21 cellular contexts compared by ENCODE assay signal in genomic region chr14:49189381-49189780, GRCh38.
"Had no signal": no experiment of that assay in that cellular context is flagged by ENCODE, and none has a peak within 500 bp of the region (broad histone marks: within the 10 kb centered on the region; RNA-seq: fewer than 3 reads in every experiment).

No MANE protein-coding gene starts in this region.

- H3K9me3 Mint-ChIP-seq: type B pancreatic cell had no signal

- H3K27ac ChIP-seq: dorsolateral prefrontal cortex, heart right ventricle, left ventricle myocardium inferior, lower lobe of right lung, right atrium auricular region, sigmoid colon, skin epidermis had no signal

- H3K36me3 Mint-ChIP-seq: memory B cell, mesothelial cell of epicardium, naive B cell, type B pancreatic cell had no signal

- H3K9me3 ChIP-seq: right atrium auricular region had no signal

- H3K27me3 ChIP-seq: dorsolateral prefrontal cortex, right atrium auricular region, sigmoid colon had no signal

- DNase-seq: cortex of kidney; dorsolateral prefrontal cortex; effector CD8-positive, alpha-beta T cell; heart right ventricle; hypothalamus; islet precursor cell; left ventricle myocardium inferior; lower lobe of right lung; naive B cell; nephron progenitor cell; posterior cingulate gyrus; sigmoid colon; stimulated activated CD4-positive, alpha-beta T cell treated with anti-CD3 and anti-CD28 coated beads, Interleukin-2, amount 100 ng/mL, for 24 hours; stimulated activated CD4-positive, alpha-beta T cell treated with anti-CD3 and anti-CD28 coated beads, Interleukin-4, amount 100 ng/mL, for 4 hours; stimulated activated naive CD4-positive, alpha-beta T cell treated with Interleukin-2 at 50 U/mL for 16 hours had no signal

- ATAC-seq: esophagus mucosa, heart right ventricle, lower lobe of right lung had no signal

- H3K4me3 ChIP-seq: dorsolateral prefrontal cortex, heart right ventricle, left ventricle myocardium inferior, lower lobe of right lung, right atrium auricular region, sigmoid colon, skin epidermis had no signal

- H3K4me1 ChIP-seq: heart right ventricle, left ventricle myocardium inferior, lower lobe of right lung, right atrium auricular region, sigmoid colon had no signal

- H3K27ac Mint-ChIP-seq: memory B cell, mesothelial cell of epicardium, naive B cell, nephron progenitor cell, type B pancreatic cell had no signal

- H3K4me3 Mint-ChIP-seq: memory B cell, mesothelial cell of epicardium, naive B cell, nephron progenitor cell, type B pancreatic cell had no signal

- H3K27me3 Mint-ChIP-seq: type B pancreatic cell had no signal

- H3K36me3 ChIP-seq: heart right ventricle, left ventricle myocardium inferior, lower lobe of right lung, right atrium auricular region, sigmoid colon had no signal
